15 cellular contexts compared by ENCODE assay signal in the genomic region with DNA sequence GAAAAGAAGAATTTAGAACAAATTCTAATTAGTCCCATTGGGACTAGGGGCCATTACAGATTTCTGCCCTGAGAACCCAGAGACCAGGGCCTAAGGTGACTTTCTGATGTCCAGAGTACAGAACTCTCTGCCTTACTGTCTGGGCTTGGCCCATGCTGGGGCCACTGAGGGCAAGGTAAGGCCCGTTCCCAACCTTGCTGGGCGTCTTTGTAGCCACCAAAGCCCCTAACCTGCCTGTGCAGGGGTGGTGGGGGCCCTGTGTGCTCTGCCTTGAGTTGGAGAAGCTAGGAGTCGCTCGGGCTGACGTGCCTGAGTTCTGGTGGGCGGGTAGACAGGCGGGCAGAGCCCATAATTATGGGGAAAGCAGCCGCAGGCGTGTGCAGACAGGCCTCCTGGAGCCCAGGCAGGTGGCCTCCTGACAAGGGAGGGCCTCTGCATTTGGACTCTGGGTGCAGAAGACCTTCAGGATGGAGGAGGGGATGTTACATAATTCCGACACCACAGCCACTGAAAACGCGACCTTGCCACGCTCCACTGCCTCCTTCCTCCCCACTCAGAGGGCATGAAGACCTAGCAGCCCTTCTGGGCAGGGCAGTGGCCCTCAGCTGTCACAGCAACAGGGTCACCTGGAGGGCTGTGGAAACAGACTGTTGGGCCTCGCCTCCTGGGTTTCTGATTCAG.
DNase-seq lines count a peak whose midpoint lies in the region; ATAC-seq, FAIRE-seq and TF ChIP-seq lines count a peak whose summit lies in the region.
"Had no signal": no experiment of that assay in that cellular context is flagged by ENCODE, and none has a peak within 500 bp of the region (broad histone marks: within the 10 kb centered on the region; RNA-seq: fewer than 3 reads in every experiment).

No MANE protein-coding gene starts in this region.

- no peaks in the 10 kb centered on the region for H3K9me3 ChIP-seq in cardiac muscle cell (ENCODE audit: low read depth)
- H3K9me3 ChIP-seq: A549, neutrophil had no signal

- no peak for FAIRE-seq in urothelium cell line (lab: Jason Lieb, UNC)
- FAIRE-seq: A549, frontal cortex had no signal

- intact Hi-C loops in Right ventricle myocardium superior (cut with DNase I), result no loop called here

- H3K27ac ChIP-seq in cardiac muscle cell, result peak overlapping the region; percentile 14
- H3K27ac ChIP-seq: A549, neutrophil had no signal

- ATAC-seq in Right ventricle myocardium superior (ENCODE audit: poor library complexity), result no peak
- peak; percentile 68 for ATAC-seq in esophagus mucosa
- ATAC-seq in HG02759 (IDR thresholded peaks at IDR 0.05; ENCODE audit: unreplicated experiment), result no peak
- no peak for ATAC-seq in GM19397 (IDR thresholded peaks at IDR 0.05; ENCODE audit: unreplicated experiment)
- ATAC-seq: A549; activated naive CD4-positive, alpha-beta T cell treated with anti-CD3 and anti-CD28 coated beads, Interleukin-2, amount 50 U/mL, for 72 hours; left cardiac atrium had no signal

- no peak for DNase-seq in cardiac muscle cell (ENCODE audit: low read depth in 1 of 2, low spot score in 1 of 2)
- no peak for DNase-seq in Right ventricle myocardium superior
- DNase-seq in NCI-H345 treated with DMSO at 0.1 percent for 48 hours (lab: John Stamatoyannopoulos, UW; ENCODE audit: unreplicated experiment), result peak; percentile 67
- DNase-seq in activated effector memory CD4-positive, alpha-beta T cell treated with anti-CD3 and anti-CD28 coated beads, Interleukin-2, amount 50 U/mL, for 16 hours, result no peak
- no peak for DNase-seq in urothelium cell line (ENCODE audit: low spot score)
- DNase-seq: left cardiac atrium, NCI-H226 had no signal

- no peak overlapping the region for H3K4me3 ChIP-seq in cardiac muscle cell
- H3K4me3 ChIP-seq: A549, coronary artery had no signal

- no peaks in the 10 kb centered on the region for H3K4me1 ChIP-seq in cardiac muscle cell (ENCODE audit: low read depth)
- H3K4me1 ChIP-seq: A549 had no signal

- H3K36me3 ChIP-seq in cardiac muscle cell, result no peaks in the 10 kb centered on the region
- H3K36me3 ChIP-seq: neutrophil had no signal

- H3K27me3 ChIP-seq in cardiac muscle cell, result no peaks in the 10 kb centered on the region
- H3K27me3 ChIP-seq: neutrophil had no signal

- TF ChIP-seq CTCF in cardiac muscle cell (IDR thresholded peaks at IDR 0.05; ENCODE audit: low read depth, low read length), result no peak
